18 cellular contexts compared by ENCODE assay signal in genomic region chr16:23107878-23108277, GRCh38. TPM values are rescaled to one million over a fixed set of nuclear protein-coding genes. Genes with fewer than 3 reads are reported as not detected.
DNase-seq lines count a peak whose midpoint lies in the region; ATAC-seq, FAIRE-seq and TF ChIP-seq lines count a peak whose summit lies in the region.
"Had no signal": no experiment of that assay in that cellular context is flagged by ENCODE, and none has a peak within 500 bp of the region (broad histone marks: within the 10 kb centered on the region; RNA-seq: fewer than 3 reads in every experiment).

No MANE protein-coding gene starts in this region.

- no peaks in the 10 kb centered on the region for H3K4me1 ChIP-seq in thyroid gland

- no peak overlapping the region for H3K4me3 ChIP-seq in thyroid gland (replicated peaks in 1 of 3)
- H3K4me3 ChIP-seq: GM23248 had no signal

- whole genome bisulfite sequencing in thyroid gland, 2 donors = 43 to 55% methylated on average over 5 of the region's 5 CpGs

- H3K9me3 ChIP-seq in thyroid gland = no peaks in the 10 kb centered on the region

- intact Hi-C loops in Right ventricle myocardium inferior (cut with DNase I) = loop anchor here (5.0 kb wide), 1 partner anchor 39 kb away; the partner anchor contains the start of gene USP31
- intact Hi-C loops in cardiac septum (cut with DNase I) = no loop called here
- intact Hi-C loops in left ventricle myocardium superior (cut with micrococcal nuclease) = no loop called here
- intact Hi-C loops in thyroid gland (cut with DNase I) = no loop called here

- no peak overlapping the region for H3K27ac ChIP-seq in thyroid gland
- H3K27ac ChIP-seq: GM23248 had no signal

- H3K36me3 ChIP-seq in thyroid gland = peaks cover 0 to 3% of the 10 kb centered on the region in 2 donors

- no peak for FAIRE-seq in GM12892 (lab: Jason Lieb, UNC)
- FAIRE-seq: RCC 7860 had no signal

- ATAC-seq in Right ventricle myocardium inferior (peak; percentile 56), left ventricle myocardium superior (peak; percentile 64)

- H3K27me3 ChIP-seq in thyroid gland = no peaks in the 10 kb centered on the region

- TF ChIP-seq CTCF in thyroid gland (IDR thresholded peaks at IDR 0.05) = no peak

- TF ChIP-seq POLR2A in thyroid gland (IDR thresholded peaks at IDR 0.05) = no peak
- no peak for TF ChIP-seq POLR2A in GM12892 (IDR thresholded peaks at IDR 0.05; ENCODE audit: low read depth, low read length)

- DNase-seq in Right ventricle myocardium inferior (ENCODE audit: missing footprints) (no peak), cardiac septum (ENCODE audit: low spot score) (no peak), dermis blood vessel endothelial cell (peak; percentile 63), left ventricle myocardium superior (no peak), thyroid gland (peak; percentile 49 to 57), amygdala (lab: John Stamatoyannopoulos, UW) (no peak), GM12892 (ENCODE audit: insufficient read length) (no peak)
- no peak for DNase-seq in stimulated activated CD4-positive, alpha-beta T cell treated with anti-CD3 and anti-CD28 coated beads, Interleukin-4, amount 100 ng/mL, for 4 hours
- DNase-seq: 8988T; CD4-positive, alpha-beta memory T cell; GM23248; MM.1S; NCI-H1092 treated with DMSO at 0.1 percent for 48 hours; NCI-H1694; NCI-H345; NCI-H526; SHP77 treated with DMSO at 0.1 percent for 48 hours had no signal

RNA-seq across cellular contexts. Expression of gene USP31, which starts 41.4 kb away (rescaled TPM):
- total RNA-seq in Right ventricle myocardium inferior (26.8 TPM), cardiac septum (21.6 TPM), dermis blood vessel endothelial cell (37.8 and 43.7 TPM in 2 replicates), left ventricle myocardium superior (25.0 TPM), thyroid gland (10 to 100 TPM; 10.0 to 18.2 (median 13.2) TPM)
- 2.1 TPM for polyA plus RNA-seq in GM12892 (2012; ENCODE audit: missing spikeins)

Comparison
In these comparisons a context has a peak if more than half of its experiments do, and no peak if none do; other contexts are left out.
1. DNase-seq: peak in dermis blood vessel endothelial cell (single experiment) and thyroid gland (2 of 2); none in Right ventricle myocardium inferior (single experiment), cardiac septum (single experiment), left ventricle myocardium superior (single experiment), amygdala (0 of 56), GM12892 (single experiment) and stimulated activated CD4-positive, alpha-beta T cell treated with anti-CD3 and anti-CD28 coated beads, Interleukin-4, amount 100 ng/mL, for 4 hours (0 of 2).